10 cellular contexts compared by ENCODE assay signal in genomic region chrX:12985336-12985735, GRCh38. TPM values are rescaled to one million over a fixed set of nuclear protein-coding genes. Genes with fewer than 3 reads are reported as not detected.
DNase-seq lines count a peak whose midpoint lies in the region; ATAC-seq and TF ChIP-seq lines count a peak whose summit lies in the region.
"Had no signal": no experiment of that assay in that cellular context is flagged by ENCODE, and none has a peak within 500 bp of the region (broad histone marks: within the 10 kb centered on the region; RNA-seq: fewer than 3 reads in every experiment).

No MANE protein-coding gene starts in this region.

- intact Hi-C loops in Calu3 (cut with micrococcal nuclease; ENCODE audit: unreplicated experiment) (loop anchor here (2.0 to 5.0 kb wide), 6 partner anchors 43 to 501 kb away; no protein-coding TSS in a partner anchor), uterus (cut with DNase I; ENCODE audit: low total_unique reads) (no loop called here)
- intact Hi-C loops in activated CD4-positive, alpha-beta memory T cell treated with anti-CD3 and anti-CD28 coated beads for 36 hours (cut with micrococcal nuclease) = loop anchor here (1.0 to 2.0 kb wide), 5 partner anchors 10 to 91 kb away; partner anchors contain the start of gene TMSB4X
- intact Hi-C loops in naive thymus-derived CD4-positive, alpha-beta T cell (cut with micrococcal nuclease) = loop anchor here (1.0 to 2.0 kb wide), 3 partner anchors 8 to 13 kb away; no protein-coding TSS in a partner anchor

- CTCF ChIA-PET in Calu3 (lab: Charles Lee) = interaction anchor here (0.7 to 1.7 kb wide), 3 partner anchors 39 to 545 kb away, joined by 3 to 6 read pairs (median 3); no protein-coding TSS in a partner anchor
- CTCF ChIA-PET in activated CD4-positive, alpha-beta memory T cell treated with anti-CD3 and anti-CD28 coated beads for 36 hours (lab: Charles Lee) = interaction anchor here (0.7 to 5.0 kb wide), 6 partner anchors 14 to 570 kb away, joined by 3 to 17 read pairs (median 6); no protein-coding TSS in a partner anchor
- CTCF ChIA-PET in naive thymus-derived CD4-positive, alpha-beta T cell (lab: Charles Lee) = interaction anchor here (0.6 to 1.8 kb wide), 7 partner anchors 9 to 106 kb away, joined by 3 to 5 read pairs (median 3); no protein-coding TSS in a partner anchor

- no peaks in the 10 kb centered on the region for H3K27me3 Mint-ChIP-seq in Calu3 (ENCODE audit: unreplicated experiment)
- H3K27me3 Mint-ChIP-seq in activated CD4-positive, alpha-beta memory T cell treated with anti-CD3 and anti-CD28 coated beads for 36 hours = no peaks in the 10 kb centered on the region
- H3K27me3 Mint-ChIP-seq in naive thymus-derived CD4-positive, alpha-beta T cell = no peaks in the 10 kb centered on the region

- peaks cover 66% of the 10 kb centered on the region for H3K4me1 Mint-ChIP-seq in Calu3 (ENCODE audit: low read depth, unreplicated experiment)
- H3K4me1 Mint-ChIP-seq in activated CD4-positive, alpha-beta memory T cell treated with anti-CD3 and anti-CD28 coated beads for 36 hours (ENCODE audit: low read depth) = peaks cover 74% of the 10 kb centered on the region
- peaks cover 28 to 87% (median 68%) of the 10 kb centered on the region in 7 donors for H3K4me1 Mint-ChIP-seq in naive thymus-derived CD4-positive, alpha-beta T cell

- TF ChIP-seq POLR2A in uterus (IDR thresholded peaks at IDR 0.05) = no peak

- H3K18ac ChIP-seq in trophoblast cell (ENCODE audit: low read length) = no peak overlapping the region

- no peaks in the 10 kb centered on the region for H3K79me2 ChIP-seq in trophoblast cell (ENCODE audit: control insufficient read depth, insufficient read depth, low read length, poor library complexity)

- BruUV-seq in Calu3 (replicated peaks; lab: Mats Ljungman, UMichigan) = no TSS peak

- no peak overlapping the region for H2AK5ac ChIP-seq in trophoblast cell (ENCODE audit: low read length)

- no peak overlapping the region for H3K23ac ChIP-seq in trophoblast cell (ENCODE audit: low read length)

- ATAC-seq in GM21723 (IDR thresholded peaks at IDR 0.05; ENCODE audit: unreplicated experiment) (peak; percentile 2), GM21360 (IDR thresholded peaks at IDR 0.05; ENCODE audit: unreplicated experiment) (no peak)
- no peak for ATAC-seq in naive thymus-derived CD4-positive, alpha-beta T cell

- H3K9ac ChIP-seq in trophoblast cell (ENCODE audit: low read length) = no peak overlapping the region

- no peak overlapping the region for H3K4ac ChIP-seq in trophoblast cell (ENCODE audit: low read depth, low read length)

- H3K4me3 Mint-ChIP-seq in Calu3 (ENCODE audit: low read depth, unreplicated experiment) = peak overlapping the region; percentile 31
- H3K4me3 Mint-ChIP-seq in activated CD4-positive, alpha-beta memory T cell treated with anti-CD3 and anti-CD28 coated beads for 36 hours = peak overlapping the region; percentile 50
- H3K4me3 Mint-ChIP-seq in naive thymus-derived CD4-positive, alpha-beta T cell = peak overlapping the region; percentile 61 to 82 (median 75)

- H3K14ac ChIP-seq in trophoblast cell (ENCODE audit: low read length) = no peak overlapping the region

- POLR2A ChIA-PET in activated CD4-positive, alpha-beta memory T cell treated with anti-CD3 and anti-CD28 coated beads for 36 hours (lab: Charles Lee) = interaction anchor here (0.8 to 3.4 kb wide), 11 partner anchors 9 to 102 kb away, joined by 3 to 22 read pairs (median 5); no protein-coding TSS in a partner anchor
- POLR2A ChIA-PET in naive thymus-derived CD4-positive, alpha-beta T cell (lab: Charles Lee) = interaction anchor here (0.7 to 24.0 kb wide), 12 partner anchors 9 to 140 kb away, joined by 3 to 1322 read pairs (median 12); partner anchors contain the start of gene TMSB4X

- peaks cover 9% of the 10 kb centered on the region for H3K9me3 Mint-ChIP-seq in Calu3 (ENCODE audit: low read depth, unreplicated experiment)
- H3K9me3 Mint-ChIP-seq in activated CD4-positive, alpha-beta memory T cell treated with anti-CD3 and anti-CD28 coated beads for 36 hours = no peaks in the 10 kb centered on the region
- H3K9me3 Mint-ChIP-seq in naive thymus-derived CD4-positive, alpha-beta T cell = peaks cover 0 to 9% (median 2%) of the 10 kb centered on the region in 11 donors

- no peaks in the 10 kb centered on the region for H3K36me3 ChIP-seq in naive thymus-derived CD4-positive, alpha-beta T cell (ENCODE audit: control insufficient read depth in 2 of 3, insufficient read depth in 3 of 3, low read length in 3 of 3)
- H3K36me3 ChIP-seq in uterus (no peaks in the 10 kb centered on the region), trophoblast cell (ENCODE audit: control insufficient read depth in 1 of 2, insufficient read depth in 2 of 2, low read length in 2 of 2) (no peaks in the 10 kb centered on the region)

- no peaks in the 10 kb centered on the region for H3K9me3 ChIP-seq in naive thymus-derived CD4-positive, alpha-beta T cell (ENCODE audit: control insufficient read depth in 2 of 3, low read length in 3 of 3)
- H3K9me3 ChIP-seq in uterus (no peaks in the 10 kb centered on the region), trophoblast cell (ENCODE audit: insufficient read depth, low read depth, low read length) (no peaks in the 10 kb centered on the region)

- H2BK120ac ChIP-seq in trophoblast cell (ENCODE audit: insufficient read depth, low read length, poor library complexity) = no peak overlapping the region

- peaks cover 37% of the 10 kb centered on the region for H3K36me3 Mint-ChIP-seq in Calu3 (ENCODE audit: insufficient read depth, unreplicated experiment)
- H3K36me3 Mint-ChIP-seq in activated CD4-positive, alpha-beta memory T cell treated with anti-CD3 and anti-CD28 coated beads for 36 hours = no peaks in the 10 kb centered on the region
- peaks cover 0 to 7% (median 0%) of the 10 kb centered on the region in 5 donors for H3K36me3 Mint-ChIP-seq in naive thymus-derived CD4-positive, alpha-beta T cell

- H2BK12ac ChIP-seq in trophoblast cell (ENCODE audit: low read length) = no peak overlapping the region

- no peak overlapping the region for H3K4me2 ChIP-seq in trophoblast cell (ENCODE audit: low read length)

- DNase-seq in Calu3 = no peak
- no peak for DNase-seq in activated CD4-positive, alpha-beta memory T cell treated with anti-CD3 and anti-CD28 coated beads for 36 hours
- no peak for DNase-seq in naive thymus-derived CD4-positive, alpha-beta T cell
- no peak for DNase-seq in uterus
- no peak for DNase-seq in hepatic stellate cell (ENCODE audit: low spot score)
- no peak for DNase-seq in trophoblast cell
- DNase-seq: DMS79 had no signal

- H4K91ac ChIP-seq in trophoblast cell (ENCODE audit: low read depth, low read length) = no peak overlapping the region

- no peak overlapping the region for H2AFZ ChIP-seq in trophoblast cell (ENCODE audit: insufficient read depth, low read length, poor library complexity)

- H3K27me3 ChIP-seq in naive thymus-derived CD4-positive, alpha-beta T cell (ENCODE audit: control insufficient read depth in 2 of 2, insufficient read depth in 2 of 2, low read length in 2 of 2) = no peaks in the 10 kb centered on the region
- H3K27me3 ChIP-seq in uterus (no peaks in the 10 kb centered on the region), trophoblast cell (ENCODE audit: insufficient read depth, low read length) (no peaks in the 10 kb centered on the region)

- H2BK5ac ChIP-seq in trophoblast cell (ENCODE audit: low read depth, low read length, poor library complexity) = no peak overlapping the region

- no peaks in the 10 kb centered on the region for H3K79me1 ChIP-seq in trophoblast cell (ENCODE audit: low read length)

- H3K4me1 ChIP-seq in naive thymus-derived CD4-positive, alpha-beta T cell (ENCODE audit: control insufficient read depth in 2 of 2, insufficient read depth in 2 of 2, low read length in 2 of 2) = peaks cover 61 to 64% of the 10 kb centered on the region in 2 donors
- no peaks in the 10 kb centered on the region for H3K4me1 ChIP-seq in uterus
- peaks cover 0 to 2% of the 10 kb centered on the region in 2 experiments for H3K4me1 ChIP-seq in trophoblast cell (ENCODE audit: control insufficient read depth in 1 of 2, insufficient read depth in 2 of 2, low read length in 2 of 2)

- TF ChIP-seq CTCF in Calu3 (IDR thresholded peaks at IDR 0.05; ENCODE audit: unreplicated experiment) = no peak
- TF ChIP-seq CTCF in uterus (IDR thresholded peaks at IDR 0.05) = no peak

- no peak overlapping the region for H3K4me3 ChIP-seq in naive thymus-derived CD4-positive, alpha-beta T cell (ENCODE audit: low read length)
- no peak overlapping the region for H3K4me3 ChIP-seq in uterus
- no peak overlapping the region for H3K4me3 ChIP-seq in trophoblast cell (ENCODE audit: low read depth, low read length)

- no peak overlapping the region for H4K8ac ChIP-seq in trophoblast cell (ENCODE audit: low read depth, low read length)

- H4K12ac ChIP-seq in trophoblast cell (ENCODE audit: low read depth, low read length) = no peak overlapping the region

- no CpG with 5 or more reads among the region's 1 CpG for WGBS in trophoblast cell (ENCODE audit: extremely low coverage, insufficient coverage, insufficient read length)

- peak overlapping the region; percentile 89 for H3K27ac Mint-ChIP-seq in Calu3 (ENCODE audit: unreplicated experiment)
- H3K27ac Mint-ChIP-seq in activated CD4-positive, alpha-beta memory T cell treated with anti-CD3 and anti-CD28 coated beads for 36 hours = peak overlapping the region; percentile 94
- peak overlapping the region; percentile 92 to 99 (median 97) for H3K27ac Mint-ChIP-seq in naive thymus-derived CD4-positive, alpha-beta T cell

- peak overlapping the region; percentile 67 for H3K27ac ChIP-seq in naive thymus-derived CD4-positive, alpha-beta T cell (ENCODE audit: low read depth, low read length)
- no peak overlapping the region for H3K27ac ChIP-seq in uterus
- no peak overlapping the region for H3K27ac ChIP-seq in trophoblast cell (ENCODE audit: low read depth, low read length)

RNA-seq across cellular contexts. Expression of gene TMSB4X, which starts 10.4 kb away (rescaled TPM):
- total RNA-seq in Calu3 (2022) (5,274 and 5,368 TPM in 2 replicates), uterus (1,000 to 10,000 TPM; 2,867 to 6,849 (median 3,091) TPM)
- total RNA-seq in activated CD4-positive, alpha-beta memory T cell treated with anti-CD3 and anti-CD28 coated beads for 36 hours = 1,000 to 10,000 TPM; 6,087 to 6,256 TPM
- over 10,000 TPM in 1 of 5 experiments, 1,000 to 10,000 TPM in 4; 3,911 to 13,454 (median 4,935) TPM for total RNA-seq in naive thymus-derived CD4-positive, alpha-beta T cell
- polyA plus RNA-seq in naive thymus-derived CD4-positive, alpha-beta T cell = over 10,000 TPM; 26,512 to 30,787 TPM
- polyA plus RNA-seq in trophoblast cell (2013) = 2,127 and 2,260 TPM in 2 replicates

RNA-seq across cellular contexts. Expression of gene FAM9C, which starts 59.1 kb away (rescaled TPM):
- total RNA-seq in Calu3 (2022) (not detected in 2 replicates), uterus (under 1 TPM in 1 of 4 donors, not detected in 3; 0.07 TPM)
- under 1 TPM in 1 of 2 experiments, not detected in 1; 0.05 TPM for total RNA-seq in activated CD4-positive, alpha-beta memory T cell treated with anti-CD3 and anti-CD28 coated beads for 36 hours
- under 1 TPM in 2 of 5 experiments, not detected in 3; 0.16 to 0.19 TPM for total RNA-seq in naive thymus-derived CD4-positive, alpha-beta T cell
- polyA plus RNA-seq in naive thymus-derived CD4-positive, alpha-beta T cell = not detected
- polyA plus RNA-seq in trophoblast cell (2013) = not detected in 2 replicates
- total RNA-seq: glomerular endothelial cell had no signal
